1 cellular context compared by ENCODE assay signal in the genomic region with DNA sequence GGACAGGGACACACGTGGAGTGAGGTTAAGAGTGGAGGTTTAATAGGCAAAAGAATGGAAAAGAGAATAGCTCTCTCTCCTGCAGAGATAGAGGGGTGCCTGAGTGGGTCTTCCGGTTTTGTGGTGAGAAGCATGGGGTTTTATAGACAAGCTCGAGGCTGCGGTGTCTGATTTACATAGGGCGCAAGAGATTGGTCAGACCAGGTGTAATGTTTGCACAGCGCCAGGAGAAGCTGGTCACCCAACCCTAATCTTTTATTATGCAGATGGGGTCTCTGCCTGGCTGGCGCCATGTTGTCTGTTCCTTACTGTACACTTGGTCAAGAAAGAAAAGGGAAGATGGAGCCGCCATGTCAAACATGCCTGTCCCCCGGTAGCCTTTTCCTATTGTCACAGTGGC.
TF ChIP-seq lines count a peak whose summit lies in the region.

No MANE protein-coding gene starts in this region.

TF ChIP-seq in K562, 482 proteins besides CTCF, POLR2A, EP300 and RAD21 (continued from another document):
- TF ChIP-seq, protein P1, sequence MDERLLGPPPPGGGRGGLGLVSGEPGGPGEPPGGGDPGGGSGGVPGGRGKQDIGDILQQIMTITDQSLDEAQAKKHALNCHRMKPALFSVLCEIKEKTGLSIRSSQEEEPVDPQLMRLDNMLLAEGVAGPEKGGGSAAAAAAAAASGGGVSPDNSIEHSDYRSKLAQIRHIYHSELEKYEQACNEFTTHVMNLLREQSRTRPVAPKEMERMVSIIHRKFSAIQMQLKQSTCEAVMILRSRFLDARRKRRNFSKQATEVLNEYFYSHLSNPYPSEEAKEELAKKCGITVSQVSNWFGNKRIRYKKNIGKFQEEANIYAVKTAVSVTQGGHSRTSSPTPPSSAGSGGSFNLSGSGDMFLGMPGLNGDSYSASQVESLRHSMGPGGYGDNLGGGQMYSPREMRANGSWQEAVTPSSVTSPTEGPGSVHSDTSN (CRISPR knock-in tag; IDR thresholded peaks at IDR 0.05; ENCODE audit: low read depth): no peak
- TF ChIP-seq, protein P1 (tag; conservative IDR thresholded peaks at IDR 0.05; ENCODE audit: low read depth): no peak
- no peak for TF ChIP-seq HDAC1 (IDR thresholded peaks at IDR 0.05)
- TF ChIP-seq, protein P2, sequence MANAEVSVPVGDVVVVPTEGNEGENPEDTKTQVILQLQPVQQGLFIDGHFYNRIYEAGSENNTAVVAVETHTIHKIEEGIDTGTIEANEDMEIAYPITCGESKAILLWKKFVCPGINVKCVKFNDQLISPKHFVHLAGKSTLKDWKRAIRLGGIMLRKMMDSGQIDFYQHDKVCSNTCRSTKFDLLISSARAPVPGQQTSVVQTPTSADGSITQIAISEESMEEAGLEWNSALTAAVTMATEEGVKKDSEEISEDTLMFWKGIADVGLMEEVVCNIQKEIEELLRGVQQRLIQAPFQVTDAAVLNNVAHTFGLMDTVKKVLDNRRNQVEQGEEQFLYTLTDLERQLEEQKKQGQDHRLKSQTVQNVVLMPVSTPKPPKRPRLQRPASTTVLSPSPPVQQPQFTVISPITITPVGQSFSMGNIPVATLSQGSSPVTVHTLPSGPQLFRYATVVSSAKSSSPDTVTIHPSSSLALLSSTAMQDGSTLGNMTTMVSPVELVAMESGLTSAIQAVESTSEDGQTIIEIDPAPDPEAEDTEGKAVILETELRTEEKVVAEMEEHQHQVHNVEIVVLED (CRISPR knock-in tag; IDR thresholded peaks at IDR 0.05): no peak
